In genomic region chr12:95336387-95337067, GRCh38 we compare ENCODE assay signal across 8 cellular contexts.
DNase-seq lines count a peak whose midpoint lies in the region; ATAC-seq and TF ChIP-seq lines count a peak whose summit lies in the region.

No MANE protein-coding gene starts in this region.

- no peaks in the 10 kb centered on the region for H3K36me3 Mint-ChIP-seq in neural progenitor cell

- H2AFZ ChIP-seq in SU-DHL-6 (ENCODE audit: low read depth, low read length, severe bottlenecking), result no peak overlapping the region
- H2AFZ ChIP-seq in neural progenitor cell (replicated peaks), result peak overlapping the region; percentile 92

- H3K4me2 ChIP-seq in BLaER1, result peak overlapping the region; percentile 1; the same call in 1 of the 2 replicates
- no peak overlapping the region for H3K4me2 ChIP-seq in SU-DHL-6 (ENCODE audit: low read depth, low read length, poor library complexity, severe bottlenecking)
- peak overlapping the region; percentile 53 for H3K4me2 ChIP-seq in neural progenitor cell

- DNase-seq in NAMALWA (ENCODE audit: low spot score) (peak; percentile 80), foreskin keratinocyte (peak in 1 of 2 donors; percentile 47), neural progenitor cell (ENCODE audit: low spot score) (peak; percentile 86)
- DNase-seq in stimulated activated naive CD4-positive, alpha-beta T cell (lab: John Stamatoyannopoulos, UW), result no peak

- H4K20me1 ChIP-seq in BLaER1, result no peaks in the 10 kb centered on the region
- H4K20me1 ChIP-seq in SU-DHL-6 (ENCODE audit: low read depth, low read length), result no peaks in the 10 kb centered on the region
- no peaks in the 10 kb centered on the region for H4K20me1 ChIP-seq in neural progenitor cell (ENCODE audit: low read depth)

- no peaks in the 10 kb centered on the region for H3K9me3 ChIP-seq in BLaER1
- H3K9me3 ChIP-seq in SU-DHL-6 (ENCODE audit: insufficient read depth, low read length), result no peaks in the 10 kb centered on the region
- H3K9me3 ChIP-seq in neural progenitor cell (ENCODE audit: low read depth), result no peaks in the 10 kb centered on the region

- no peaks in the 10 kb centered on the region for H3K9me3 Mint-ChIP-seq in neural progenitor cell

- H3K9ac ChIP-seq in BLaER1 (no peak overlapping the region), SU-DHL-6 (ENCODE audit: low read length) (no peak overlapping the region), neural progenitor cell (no peak overlapping the region)

- no peak overlapping the region for H3K27ac ChIP-seq in BLaER1
- no peak overlapping the region for H3K27ac ChIP-seq in SU-DHL-6 (ENCODE audit: low read depth, low read length)
- H3K27ac ChIP-seq in foreskin keratinocyte, result no peak overlapping the region
- peak overlapping the region; percentile 55 for H3K27ac ChIP-seq in neural progenitor cell

- H3K4me3 ChIP-seq in BLaER1 (no peak overlapping the region), SU-DHL-6 (ENCODE audit: insufficient read depth, low read length, poor library complexity, severe bottlenecking) (no peak overlapping the region), neural progenitor cell (no peak overlapping the region)

- peak; percentile 52 for ATAC-seq in foreskin keratinocyte
- ATAC-seq in HG03025 (IDR thresholded peaks at IDR 0.05; ENCODE audit: low FRiP score, unreplicated experiment), result no peak
- no peak for ATAC-seq in GM18873 (IDR thresholded peaks at IDR 0.05; ENCODE audit: low FRiP score, unreplicated experiment)

- TF ChIP-seq CTCF in SU-DHL-6 (IDR thresholded peaks at IDR 0.05; ENCODE audit: insufficient read depth, low read length, poor library complexity, severe bottlenecking) (peak; percentile 17), foreskin keratinocyte (conservative IDR thresholded peaks at IDR 0.05) (peak; percentile 80), neural progenitor cell (IDR thresholded peaks at IDR 0.05) (peak; percentile 79)

- no peaks in the 10 kb centered on the region for H3K9me2 ChIP-seq in SU-DHL-6 (replicated peaks; ENCODE audit: insufficient read depth, low read length)

- no peaks in the 10 kb centered on the region for H3K27me3 Mint-ChIP-seq in neural progenitor cell (ENCODE audit: insufficient read depth, low read depth)

- no peaks in the 10 kb centered on the region for H3K79me2 ChIP-seq in SU-DHL-6 (ENCODE audit: insufficient read depth, low read length)
- H3K79me2 ChIP-seq in neural progenitor cell (ENCODE audit: low read depth), result no peaks in the 10 kb centered on the region

- H3F3A ChIP-seq in SU-DHL-6 (ENCODE audit: insufficient read depth), result no peaks in the 10 kb centered on the region
- peaks cover 15% of the 10 kb centered on the region for H3F3A ChIP-seq in neural progenitor cell (ENCODE audit: low read depth)

- H3K27ac Mint-ChIP-seq in neural progenitor cell, result peak overlapping the region; percentile 95

- H3K36me3 ChIP-seq in BLaER1 (no peaks in the 10 kb centered on the region), SU-DHL-6 (ENCODE audit: low read length) (no peaks in the 10 kb centered on the region), neural progenitor cell (no peaks in the 10 kb centered on the region)

- no peak overlapping the region for H3K4me3 Mint-ChIP-seq in neural progenitor cell

- H3K4me1 Mint-ChIP-seq in neural progenitor cell, result peaks cover 23% of the 10 kb centered on the region

- no peaks in the 10 kb centered on the region for H3K27me3 ChIP-seq in BLaER1
- no peaks in the 10 kb centered on the region for H3K27me3 ChIP-seq in SU-DHL-6 (ENCODE audit: low read length)
- no peaks in the 10 kb centered on the region for H3K27me3 ChIP-seq in foreskin keratinocyte
- no peaks in the 10 kb centered on the region for H3K27me3 ChIP-seq in neural progenitor cell

- H3K4me1 ChIP-seq in BLaER1 (peaks cover 35% of the 10 kb centered on the region), foreskin keratinocyte (peaks cover 5% of the 10 kb centered on the region), neural progenitor cell (peaks cover 5% of the 10 kb centered on the region)

Comparison
In these comparisons a context has a peak if more than half of its experiments do, and no peak if none do; other contexts are left out.
1. DNase-seq: peak in NAMALWA (single experiment) and neural progenitor cell (single experiment); none in stimulated activated naive CD4-positive, alpha-beta T cell (0 of 6).
2. CTCF ChIP-seq: peak in every context shown above with its lines; median percentile 80 in foreskin keratinocyte; 79 in neural progenitor cell; 17 in SU-DHL-6.